15 cellular contexts compared by ENCODE assay signal in the genomic region with DNA sequence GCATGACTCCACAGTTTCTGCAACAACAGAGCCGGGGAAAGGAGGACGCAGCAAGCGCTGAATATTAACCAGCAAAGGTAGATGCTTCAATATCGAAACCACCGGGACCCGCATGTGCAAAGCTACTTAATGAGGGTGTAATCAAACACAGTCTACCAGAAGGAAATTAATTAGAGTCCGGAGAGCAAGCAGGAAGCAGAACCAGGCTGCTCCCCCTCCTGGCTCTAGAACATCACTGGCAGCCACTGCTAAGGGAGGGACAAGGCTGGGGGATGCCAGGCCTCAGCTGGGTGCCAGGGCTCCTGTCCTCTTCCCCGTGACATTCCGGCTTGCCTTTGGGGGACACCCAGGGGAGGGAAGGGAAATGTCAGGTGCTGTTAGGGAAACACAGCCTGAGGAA. TPM values are rescaled to one million over a fixed set of nuclear protein-coding genes. Genes with fewer than 3 reads are reported as not detected.
DNase-seq lines count a peak whose midpoint lies in the region; ATAC-seq and TF ChIP-seq lines count a peak whose summit lies in the region.
"Had no signal": no experiment of that assay in that cellular context is flagged by ENCODE, and none has a peak within 500 bp of the region (broad histone marks: within the 10 kb centered on the region; RNA-seq: fewer than 3 reads in every experiment).

No MANE protein-coding gene starts in this region.

- peak overlapping the region in 4 of 5 experiments; percentile 22 to 82 (median 66) for H3K4me3 Mint-ChIP-seq in brain
- H3K4me3 Mint-ChIP-seq: activated T-helper 1 cell treated with anti-CD3 and anti-CD28 coated beads, Interleukin-12 subunit alpha, Interleukin-12 subunit beta, Interleukin-2, Interleukin-4 antibody, amounts not matched to agents 30 ng/mL and 10 ng/mL and 1 ng/mL, durations not matched to agents 14 hours and 24 hours and 36 hours had no signal

- no TSS peak for BruUV-seq in A673 (replicated peaks; lab: Mats Ljungman, UMichigan)

- intact Hi-C loops in A673 (cut with micrococcal nuclease; ENCODE audit: unreplicated experiment) = no loop called here

- peaks cover 39% of the 10 kb centered on the region for H3K4me1 ChIP-seq in A673 (ENCODE audit: insufficient read depth, low read length, poor library complexity, severe bottlenecking)

- POLR2A ChIA-PET in A673 (lab: Charles Lee; ENCODE audit: low non-redundant PET) = no interaction called here

- no peak overlapping the region for H3K27ac ChIP-seq in A673 (ENCODE audit: low read depth, low read length, poor library complexity, severe bottlenecking)
- H3K27ac ChIP-seq: C4-2B, stomach had no signal

- no peak overlapping the region for H3K4me3 ChIP-seq in A673 (ENCODE audit: low read depth, low read length, poor library complexity, severe bottlenecking)
- H3K4me3 ChIP-seq: stomach had no signal

- DNase-seq in Ammon's horn (ENCODE audit: low spot score) (peak; percentile 58), NCI-H2029 (lab: John Stamatoyannopoulos, UW) (peak; percentile 63), medulla oblongata (ENCODE audit: extremely low spot score) (peak; percentile 49), A673 (ENCODE audit: low spot score) (no peak)
- DNase-seq in stimulated activated CD4-positive, alpha-beta T cell treated with anti-CD3 and anti-CD28 coated beads, Interleukin-1b, Interleukin-23, amount 100 ng/mL, for 48 hours = no peak
- DNase-seq: MV-4-11; NK-92 treated with Interleukin-12 subunit alpha and Interleukin-12 subunit beta, amount 100 ng/mL, for 24 hours; stomach had no signal

- no peaks in the 10 kb centered on the region for H3K36me3 ChIP-seq in A673 (ENCODE audit: insufficient read depth, low read length, poor library complexity, severe bottlenecking)

- H3K27me3 Mint-ChIP-seq in brain = no peaks in the 10 kb centered on the region

- H3K9me3 ChIP-seq in A673 (ENCODE audit: low read depth, low read length, poor library complexity, severe bottlenecking) = no peaks in the 10 kb centered on the region
- H3K9me3 ChIP-seq: stomach had no signal

- peak in 1 of 2 experiments; percentile 17 for TF ChIP-seq CTCF in brain (conservative IDR thresholded peaks at IDR 0.05)
- TF ChIP-seq CTCF in A673 (conservative IDR thresholded peaks at IDR 0.05; ENCODE audit: low read depth, low read length) = no peak

- CTCF ChIA-PET in A673 (lab: Charles Lee) = interaction anchor here (0.7 to 1.0 kb wide), 2 partner anchors 22 to 42 kb away, joined by 3 to 4 read pairs; partner anchors contain the start of gene LRRC75A

- peaks cover 65% of the 10 kb centered on the region for H3K4me1 Mint-ChIP-seq in brain

- no peaks in the 10 kb centered on the region for H3K27me3 ChIP-seq in A673 (replicated peaks; ENCODE audit: insufficient read depth, low read depth, low read length, poor library complexity)
- H3K27me3 ChIP-seq: stomach had no signal

- ATAC-seq in HG03460 (IDR thresholded peaks at IDR 0.05; ENCODE audit: unreplicated experiment) = no peak
- ATAC-seq in GM18861 (IDR thresholded peaks at IDR 0.05; ENCODE audit: unreplicated experiment) = no peak
- ATAC-seq: esophagus mucosa had no signal

- peaks cover 12% of the 10 kb centered on the region for H3K36me3 Mint-ChIP-seq in brain

- peak overlapping the region; percentile 91 to 97 (median 92) for H3K27ac Mint-ChIP-seq in brain
- H3K27ac Mint-ChIP-seq: activated T-helper 1 cell treated with anti-CD3 and anti-CD28 coated beads, Interleukin-12 subunit alpha, Interleukin-12 subunit beta, Interleukin-2, Interleukin-4 antibody, amounts not matched to agents 30 ng/mL and 10 ng/mL and 1 ng/mL, durations not matched to agents 14 hours and 24 hours and 36 hours had no signal

- H3K9me3 Mint-ChIP-seq in brain = no peaks in the 10 kb centered on the region
- H3K9me3 Mint-ChIP-seq: activated T-helper 1 cell treated with anti-CD3 and anti-CD28 coated beads, Interleukin-12 subunit alpha, Interleukin-12 subunit beta, Interleukin-2, Interleukin-4 antibody, amounts not matched to agents 30 ng/mL and 10 ng/mL and 1 ng/mL, durations not matched to agents 14 hours and 24 hours and 36 hours had no signal

RNA-seq across cellular contexts. Expression of gene LRRC75A, which starts 21.7 kb away (rescaled TPM):
- 38.0 TPM for polyA plus RNA-seq in brain (ENCODE audit: insufficient read depth, low read depth, low replicate concordance)
- 2.8 and 3.6 TPM in 2 replicates for total RNA-seq in A673 (2021)
- total RNA-seq: bronchial epithelial cell had no signal

RNA-seq across cellular contexts. Expression of gene TRPV2, which starts 54.9 kb away (rescaled TPM):
- 7.8 TPM for polyA plus RNA-seq in brain (ENCODE audit: insufficient read depth, low read depth, low replicate concordance)
- not detected in 2 replicates for total RNA-seq in A673 (2021)

Comparison
In these comparisons a context has a peak if more than half of its experiments do, and no peak if none do; other contexts are left out.
1. DNase-seq: peak in Ammon's horn (single experiment), NCI-H2029 (single experiment) and medulla oblongata (single experiment); none in A673 (single experiment) and stimulated activated CD4-positive, alpha-beta T cell treated with anti-CD3 and anti-CD28 coated beads, Interleukin-1b, Interleukin-23, amount 100 ng/mL, for 48 hours (single experiment).